In genomic region chr14:52307376-52307775, GRCh38 we compare ENCODE assay signal across 21 cellular contexts.
DNase-seq lines count a peak whose midpoint lies in the region; ATAC-seq and TF ChIP-seq lines count a peak whose summit lies in the region.
"Had no signal": no experiment of that assay in that cellular context is flagged by ENCODE, and none has a peak within 500 bp of the region (broad histone marks: within the 10 kb centered on the region; RNA-seq: fewer than 3 reads in every experiment).

No MANE protein-coding gene starts in this region.

- no peaks in the 10 kb centered on the region for H3K9me3 ChIP-seq in neutrophil
- H3K9me3 ChIP-seq: adrenal gland, right atrium auricular region had no signal

- peaks cover 69 to 72% of the 10 kb centered on the region in 2 experiments for H3K4me1 ChIP-seq in neutrophil (ENCODE audit: control insufficient read depth in 1 of 2, insufficient read depth in 1 of 2, low read depth in 1 of 2, low read length in 1 of 2)
- H3K4me1 ChIP-seq: right atrium auricular region had no signal

- no peaks in the 10 kb centered on the region for H3K36me3 Mint-ChIP-seq in activated T-cell treated with anti-CD3 and anti-CD28 coated beads, Interleukin-2, amount 50 U/mL, for 24 hours (ENCODE audit: low read depth)
- peaks cover 7% of the 10 kb centered on the region for H3K36me3 Mint-ChIP-seq in central memory CD8-positive, alpha-beta T cell (ENCODE audit: insufficient read depth)
- peaks cover 64% of the 10 kb centered on the region for H3K36me3 Mint-ChIP-seq in T-helper 2 cell treated with Interferon-gamma antibody and Interleukin-4, amounts not matched to agents 5 μg/mL and 100 μg/mL, for 36 hours (ENCODE audit: low read depth)

- ATAC-seq in central memory CD8-positive, alpha-beta T cell (replicated peaks; ENCODE audit: extremely low read depth, poor library complexity, severe bottlenecking) = no peak

- H3K4me1 Mint-ChIP-seq in activated T-cell treated with anti-CD3 and anti-CD28 coated beads, Interleukin-2, amount 50 U/mL, for 24 hours (ENCODE audit: low read depth) = peaks cover 62% of the 10 kb centered on the region
- peaks cover 55% of the 10 kb centered on the region for H3K4me1 Mint-ChIP-seq in central memory CD8-positive, alpha-beta T cell
- peaks cover 58% of the 10 kb centered on the region for H3K4me1 Mint-ChIP-seq in T-helper 2 cell treated with Interferon-gamma antibody and Interleukin-4, amounts not matched to agents 5 μg/mL and 100 μg/mL, for 36 hours (ENCODE audit: low read depth)

- no peaks in the 10 kb centered on the region for H3K27me3 ChIP-seq in neutrophil
- H3K27me3 ChIP-seq: adrenal gland; BLaER1 treated with 17β-estradiol and CSF1 and Interleukin-3, amounts not matched to agents 10 nM and 100 nM; right atrium auricular region had no signal

- H3K36me3 ChIP-seq in neutrophil = no peaks in the 10 kb centered on the region
- H3K36me3 ChIP-seq: adrenal gland, right atrium auricular region had no signal

- no peak for DNase-seq in activated T-cell treated with anti-CD3 and anti-CD28 coated beads, Interleukin-2, amount 50 U/mL, for 24 hours
- no peak for DNase-seq in activated T-cell treated with anti-CD3 and anti-CD28 coated beads, Interleukin-2, amount 50 U/mL, for 1 hour
- peak; percentile 19 for DNase-seq in NCI-H748 treated with DMSO at 0.1 percent for 48 hours (lab: John Stamatoyannopoulos, UW)
- no peak for DNase-seq in central memory CD8-positive, alpha-beta T cell (ENCODE audit: low spot score in 2 of 2)
- DNase-seq in 8988T = no peak
- DNase-seq in islet precursor cell = no peak
- no peak for DNase-seq in T-helper 2 cell treated with Interferon-gamma antibody and Interleukin-4, amounts not matched to agents 5 μg/mL and 100 μg/mL, for 36 hours (ENCODE audit: low spot score)
- DNase-seq: activated B cell treated with CpG ODN at 0.5 μM for 24 hours, adrenal gland, DMS 273 treated with DMSO at 0.1 percent for 48 hours, GDM1, H9, NCI-H1417 treated with DMSO at 0.1 percent for 48 hours, NCI-H2107, NCI-H524 treated with DMSO at 0.1 percent for 48 hours had no signal

- H3K4me3 ChIP-seq in neutrophil (ENCODE audit: low read depth in 1 of 2, low read length in 1 of 2) = no peak overlapping the region
- H3K4me3 ChIP-seq: adrenal gland; BLaER1 treated with 17β-estradiol and CSF1 and Interleukin-3, amounts not matched to agents 10 nM and 100 nM; right atrium auricular region; SK-N-MC had no signal

- TF ChIP-seq CTCF in neutrophil (IDR thresholded peaks at IDR 0.05) = no peak

- H3K27me3 Mint-ChIP-seq in activated T-cell treated with anti-CD3 and anti-CD28 coated beads, Interleukin-2, amount 50 U/mL, for 24 hours = no peaks in the 10 kb centered on the region
- H3K27me3 Mint-ChIP-seq in central memory CD8-positive, alpha-beta T cell = no peaks in the 10 kb centered on the region
- peaks cover 3% of the 10 kb centered on the region for H3K27me3 Mint-ChIP-seq in T-helper 2 cell treated with Interferon-gamma antibody and Interleukin-4, amounts not matched to agents 5 μg/mL and 100 μg/mL, for 36 hours (ENCODE audit: low read depth)

- H3K27ac ChIP-seq in neutrophil = peak overlapping the region; percentile 59
- H3K27ac ChIP-seq: adrenal gland, right atrium auricular region, RWPE1, SK-N-MC had no signal

- H3K9me3 Mint-ChIP-seq in activated T-cell treated with anti-CD3 and anti-CD28 coated beads, Interleukin-2, amount 50 U/mL, for 24 hours = no peaks in the 10 kb centered on the region
- no peaks in the 10 kb centered on the region for H3K9me3 Mint-ChIP-seq in central memory CD8-positive, alpha-beta T cell
- H3K9me3 Mint-ChIP-seq in T-helper 2 cell treated with Interferon-gamma antibody and Interleukin-4, amounts not matched to agents 5 μg/mL and 100 μg/mL, for 36 hours = no peaks in the 10 kb centered on the region
- H3K9me3 Mint-ChIP-seq: H9, IgD-negative memory B cell had no signal

- no peak overlapping the region for H3K4me3 Mint-ChIP-seq in activated T-cell treated with anti-CD3 and anti-CD28 coated beads, Interleukin-2, amount 50 U/mL, for 24 hours
- H3K4me3 Mint-ChIP-seq in central memory CD8-positive, alpha-beta T cell = no peak overlapping the region
- H3K4me3 Mint-ChIP-seq in T-helper 2 cell treated with Interferon-gamma antibody and Interleukin-4, amounts not matched to agents 5 μg/mL and 100 μg/mL, for 36 hours = no peak overlapping the region
- H3K4me3 Mint-ChIP-seq: activated B cell treated with CpG ODN at 0.5 μM for 24 hours, H9, IgD-negative memory B cell had no signal

- peak overlapping the region; percentile 20 for H3K27ac Mint-ChIP-seq in activated T-cell treated with anti-CD3 and anti-CD28 coated beads, Interleukin-2, amount 50 U/mL, for 24 hours
- peak overlapping the region; percentile 56 for H3K27ac Mint-ChIP-seq in central memory CD8-positive, alpha-beta T cell (ENCODE audit: low read depth)
- H3K27ac Mint-ChIP-seq in T-helper 2 cell treated with Interferon-gamma antibody and Interleukin-4, amounts not matched to agents 5 μg/mL and 100 μg/mL, for 36 hours = no peak overlapping the region
- H3K27ac Mint-ChIP-seq: activated B cell treated with CpG ODN at 0.5 μM for 24 hours, H9, IgD-negative memory B cell had no signal
